Comparison of ENCODE assay signal across 8 cellular contexts in genomic region chr1:41862411-41863221, GRCh38. TPM values are rescaled to one million over a fixed set of nuclear protein-coding genes. Genes with fewer than 3 reads are reported as not detected.
DNase-seq lines count a peak whose midpoint lies in the region; ATAC-seq, FAIRE-seq and TF ChIP-seq lines count a peak whose summit lies in the region.

No MANE protein-coding gene starts in this region.

- no peaks in the 10 kb centered on the region for H3K27me3 Mint-ChIP-seq in MCF 10A (ENCODE audit: insufficient read depth, unreplicated experiment)

- TF ChIP-seq CTCF in MCF 10A (IDR thresholded peaks at IDR 0.05; ENCODE audit: unreplicated experiment), result no peak
- TF ChIP-seq CTCF in breast epithelium (IDR thresholded peaks at IDR 0.05), result no peak
- no peak for TF ChIP-seq CTCF in lower leg skin (IDR thresholded peaks at IDR 0.05)

- H3K4me1 ChIP-seq in breast epithelium, result peaks cover 0 to 11% of the 10 kb centered on the region in 2 donors

- H3K4me1 Mint-ChIP-seq in MCF 10A (ENCODE audit: insufficient read depth, unreplicated experiment), result peaks cover 24% of the 10 kb centered on the region

- FAIRE-seq in urothelium cell line (lab: Jason Lieb, UNC), result peak; percentile 77

- no peaks in the 10 kb centered on the region for H3K27me3 ChIP-seq in breast epithelium

- H3K4me3 ChIP-seq in breast epithelium, result no peak overlapping the region
- H3K4me3 ChIP-seq in lower leg skin (ENCODE audit: low read depth, poor library complexity, severe bottlenecking), result no peak overlapping the region

- no peaks in the 10 kb centered on the region for H3K9me3 Mint-ChIP-seq in MCF 10A (ENCODE audit: unreplicated experiment)

- POLR2A ChIA-PET in MCF 10A (lab: Yijun Ruan, JAX), result interaction anchor here (0.6 to 1.6 kb wide), 5 partner anchors 15 to 95 kb away, joined by 3 read pairs; no protein-coding TSS in a partner anchor

- TF ChIP-seq POLR2A in breast epithelium (IDR thresholded peaks at IDR 0.05), result no peak
- no peak for TF ChIP-seq POLR2A in lower leg skin (IDR thresholded peaks at IDR 0.05)

- no peak for ATAC-seq in HG03460 (IDR thresholded peaks at IDR 0.05; ENCODE audit: unreplicated experiment)
- no peak for ATAC-seq in left colon

- H3K4me3 Mint-ChIP-seq in MCF 10A (ENCODE audit: unreplicated experiment), result peak overlapping the region; percentile 9

- 41 to 44% methylated on average over 7 of the region's 7 CpGs for WGBS in lower leg skin, 2 donors

- BruUV-seq in MCF 10A (replicated peaks; lab: Mats Ljungman, UMichigan), result TSS peak; percentile 100

- CTCF ChIA-PET in MCF 10A (lab: Yijun Ruan, JAX), result interaction anchor here (1.7 kb wide), 1 partner anchor 285 kb away, joined by 4 read pairs; no protein-coding TSS in a partner anchor

- no peak overlapping the region for H3K27ac Mint-ChIP-seq in MCF 10A (ENCODE audit: low read depth, unreplicated experiment)

- DNase-seq in MCF 10A (ENCODE audit: unreplicated experiment) (peak; percentile 76), breast epithelium (ENCODE audit: low spot score in 2 of 2) (no peak), activated T-cell treated with anti-CD3 and anti-CD28 coated beads for 48 hours (ENCODE audit: low read depth) (peak; percentile 56), kidney glomerular epithelial cell (lab: John Stamatoyannopoulos, UW) (peak; percentile 92), urothelium cell line (ENCODE audit: low spot score) (peak; percentile 87), lower leg skin (ENCODE audit: low spot score in 2 of 2) (no peak), left colon (no peak)

- peak overlapping the region in 1 of 2 donors; percentile 38 for H3K27ac ChIP-seq in breast epithelium

- H3K36me3 ChIP-seq in breast epithelium, result no peaks in the 10 kb centered on the region

- H3K36me3 Mint-ChIP-seq in MCF 10A (ENCODE audit: insufficient read depth, unreplicated experiment), result no peaks in the 10 kb centered on the region

- intact Hi-C loops in MCF 10A (cut with micrococcal nuclease) (no loop called here), breast epithelium (cut with DNase I; ENCODE audit: low total_unique reads) (no loop called here), lower leg skin (cut with DNase I; ENCODE audit: low total_unique reads) (no loop called here), left colon (cut with DNase I, micrococcal nuclease) (no loop called here)

- H3K9me3 ChIP-seq in breast epithelium, result no peaks in the 10 kb centered on the region

RNA-seq across cellular contexts. Expression of gene HIVEP3, which starts 56.1 kb away (rescaled TPM):
- total RNA-seq in MCF 10A (2022) (0.61 and 1.2 TPM in 2 replicates), breast epithelium (10 to 100 TPM in 1 of 3 donors, 1 to 10 TPM in 2; 3.5 to 13.5 (median 9.2) TPM), lower leg skin (10 to 100 TPM in 2 of 4 donors, 1 to 10 TPM in 2; 5.3 to 17.3 (median 9.1) TPM), left colon (1 to 10 TPM; 4.0 to 5.4 TPM)

Comparison
In these comparisons a context has a peak if more than half of its experiments do, and no peak if none do; other contexts are left out.
1. DNase-seq: peak in MCF 10A (single experiment), activated T-cell treated with anti-CD3 and anti-CD28 coated beads for 48 hours (single experiment), kidney glomerular epithelial cell (single experiment) and urothelium cell line (single experiment); none in breast epithelium (0 of 2), lower leg skin (0 of 2) and left colon (0 of 2).